Comparison of ENCODE assay signal across 10 cellular contexts in genomic region chr9:89387970-89388867, GRCh38.
DNase-seq lines count a peak whose midpoint lies in the region; ATAC-seq and TF ChIP-seq lines count a peak whose summit lies in the region.
"Had no signal": no experiment of that assay in that cellular context is flagged by ENCODE, and none has a peak within 500 bp of the region (broad histone marks: within the 10 kb centered on the region; RNA-seq: fewer than 3 reads in every experiment).

No MANE protein-coding gene starts in this region.

- H2AFZ ChIP-seq in ACC112 (ENCODE audit: low read length, unreplicated experiment), result peak overlapping the region; percentile 95

- DNase-seq in NCI-H2196 (lab: John Stamatoyannopoulos, UW; ENCODE audit: unreplicated experiment) (peak; percentile 28), epithelial cell of proximal tubule (ENCODE audit: low read depth) (peak; percentile 74), natural killer cell (no peak), H7 (no peak), mesendoderm (no peak), HK-2 (ENCODE audit: unreplicated experiment) (no peak)
- DNase-seq: activated T-cell treated with anti-CD3 and anti-CD28 coated beads, Interleukin-2, amount 50 U/mL, for 72 hours; H9 had no signal

- H2BK120ac ChIP-seq in mesendoderm (ENCODE audit: low read depth, low read length), result no peak overlapping the region

- intact Hi-C loops in natural killer cell (cut with micrococcal nuclease), result no loop called here

- H4K8ac ChIP-seq in mesendoderm (ENCODE audit: low read depth, low read length), result no peak overlapping the region

- H3K36me3 Mint-ChIP-seq in natural killer cell, result no peaks in the 10 kb centered on the region

- H3K27ac ChIP-seq in ACC112 (ENCODE audit: low read depth, low read length), result no peak overlapping the region
- no peak overlapping the region for H3K27ac ChIP-seq in mesendoderm (ENCODE audit: low read depth, low read length)

- H3K79me2 ChIP-seq in ACC112 (ENCODE audit: control insufficient read depth, insufficient read depth, low read length, unreplicated experiment) (no peaks in the 10 kb centered on the region), mesendoderm (ENCODE audit: control insufficient read depth, insufficient read depth, low read length) (no peaks in the 10 kb centered on the region)

- WGBS in mesendoderm (ENCODE audit: extremely low coverage, insufficient coverage, low lambda C conversion rate), result no CpG with 5 or more reads among the region's 20 CpGs

- peak; percentile 44 to 70 (median 52) for ATAC-seq in natural killer cell
- ATAC-seq in HG03097 (IDR thresholded peaks at IDR 0.05; ENCODE audit: low FRiP score, unreplicated experiment), result no peak
- ATAC-seq: activated T-cell treated with anti-CD3 and anti-CD28 coated beads, Interleukin-2, amount 50 U/mL, for 72 hours had no signal

- no peak overlapping the region for H3K56ac ChIP-seq in mesendoderm (ENCODE audit: low read length)

- H3K36me3 ChIP-seq in ACC112 (ENCODE audit: insufficient read depth, low read length), result no peaks in the 10 kb centered on the region
- peaks cover 41% of the 10 kb centered on the region for H3K36me3 ChIP-seq in H7 (replicated peaks; ENCODE audit: control insufficient read depth, insufficient read depth, low read length)
- no peaks in the 10 kb centered on the region for H3K36me3 ChIP-seq in mesendoderm (ENCODE audit: control insufficient read depth, insufficient read depth, low read length)

- H2BK15ac ChIP-seq in mesendoderm (replicated peaks; ENCODE audit: low read depth), result no peak overlapping the region

- no peak overlapping the region for H3K9ac ChIP-seq in mesendoderm (ENCODE audit: low read length)

- no peak overlapping the region for H3K4me2 ChIP-seq in mesendoderm (ENCODE audit: low read length)

- H3K9me3 Mint-ChIP-seq in natural killer cell, result no peaks in the 10 kb centered on the region
- H3K9me3 Mint-ChIP-seq: activated T-cell treated with anti-CD3 and anti-CD28 coated beads, Interleukin-2, amount 50 U/mL, for 72 hours; H9 had no signal

- H3K79me1 ChIP-seq in mesendoderm (ENCODE audit: low read length), result no peaks in the 10 kb centered on the region

- H3K27me3 ChIP-seq in ACC112 (ENCODE audit: insufficient read depth, low read length) (peaks cover 9% of the 10 kb centered on the region; the same call in 1 of the 2 replicates), H7 (ENCODE audit: control insufficient read depth, insufficient read depth, low read length) (no peaks in the 10 kb centered on the region), mesendoderm (ENCODE audit: insufficient read depth, low read length, poor library complexity) (no peaks in the 10 kb centered on the region)

- H4K5ac ChIP-seq in mesendoderm (ENCODE audit: low read length), result no peak overlapping the region

- no peak overlapping the region for H3K18ac ChIP-seq in mesendoderm (ENCODE audit: low read length)

- H3K4me3 ChIP-seq in ACC112 (ENCODE audit: low read depth, low read length) (no peak overlapping the region), epithelial cell of proximal tubule (ENCODE audit: low read depth, low read length) (no peak overlapping the region), H7 (ENCODE audit: insufficient read depth, low read depth, low read length) (no peak overlapping the region), mesendoderm (ENCODE audit: low read length) (no peak overlapping the region)

- H3K27me3 Mint-ChIP-seq in natural killer cell (ENCODE audit: low read depth in 2 of 2), result no peaks in the 10 kb centered on the region

- no peak for TF ChIP-seq CTCF in epithelial cell of proximal tubule (conservative IDR thresholded peaks at IDR 0.05; ENCODE audit: low read depth, low read length)
- TF ChIP-seq CTCF in natural killer cell (IDR thresholded peaks at IDR 0.05), result no peak

- peaks cover 7% of the 10 kb centered on the region for H3K4me1 ChIP-seq in ACC112 (ENCODE audit: control insufficient read depth, insufficient read depth, low read length, unreplicated experiment)
- no peaks in the 10 kb centered on the region for H3K4me1 ChIP-seq in mesendoderm (ENCODE audit: control insufficient read depth, low read depth, low read length)

- peaks cover 2 to 12% of the 10 kb centered on the region in 2 donors for H3K4me1 Mint-ChIP-seq in natural killer cell

- H2AK5ac ChIP-seq in mesendoderm (ENCODE audit: low read length), result no peak overlapping the region

- no peak overlapping the region for H3K23ac ChIP-seq in mesendoderm (ENCODE audit: low read length)

- no peak overlapping the region for H2BK5ac ChIP-seq in mesendoderm (ENCODE audit: low read length)

- peak overlapping the region in 1 of 2 donors; percentile 47 for H3K27ac Mint-ChIP-seq in natural killer cell
- H3K27ac Mint-ChIP-seq: activated T-cell treated with anti-CD3 and anti-CD28 coated beads, Interleukin-2, amount 50 U/mL, for 72 hours; H9 had no signal

- no peak overlapping the region for H3K4ac ChIP-seq in mesendoderm (ENCODE audit: low read depth, low read length)

- no peak overlapping the region for H3K4me3 Mint-ChIP-seq in natural killer cell
- H3K4me3 Mint-ChIP-seq: activated T-cell treated with anti-CD3 and anti-CD28 coated beads, Interleukin-2, amount 50 U/mL, for 72 hours; H9 had no signal

Comparison
In these comparisons a context has a peak if more than half of its experiments do, and no peak if none do; other contexts are left out.
1. DNase-seq: peak in NCI-H2196 (single experiment) and epithelial cell of proximal tubule (single experiment); none in natural killer cell (single experiment), H7 (single experiment), mesendoderm (single experiment) and HK-2 (single experiment).